Comparison of ENCODE assay signal across 14 cellular contexts in genomic region chr11:27116684-27117083, GRCh38.
DNase-seq lines count a peak whose midpoint lies in the region; TF ChIP-seq lines count a peak whose summit lies in the region.
"Had no signal": no experiment of that assay in that cellular context is flagged by ENCODE, and none has a peak within 500 bp of the region (broad histone marks: within the 10 kb centered on the region; RNA-seq: fewer than 3 reads in every experiment).

No MANE protein-coding gene starts in this region.

- H3K36me3 Mint-ChIP-seq in CD14-positive monocyte = no peaks in the 10 kb centered on the region

- H3K4me3 Mint-ChIP-seq in CD14-positive monocyte = no peak overlapping the region

- no peaks in the 10 kb centered on the region for H3K4me1 Mint-ChIP-seq in CD14-positive monocyte

- H3K9me3 Mint-ChIP-seq in CD14-positive monocyte = no peaks in the 10 kb centered on the region

- no peaks in the 10 kb centered on the region for H3K27me3 Mint-ChIP-seq in CD14-positive monocyte (ENCODE audit: low read depth in 3 of 3)

- no peak for TF ChIP-seq CTCF in CD14-positive monocyte (IDR thresholded peaks at IDR 0.05)

- intact Hi-C loops in CD14-positive monocyte (cut with micrococcal nuclease) = no loop called here

- H3K27ac Mint-ChIP-seq in CD14-positive monocyte = no peak overlapping the region

- DNase-seq in AG08395 (ENCODE audit: low spot score) (peak; percentile 40), H4 (ENCODE audit: low spot score) (peak; percentile 23), amniotic epithelial cell (ENCODE audit: low read depth) (peak; percentile 84), left kidney (ENCODE audit: low read depth, low spot score) (peak; percentile 61), T1000 (lab: John Stamatoyannopoulos, UW) (no peak), DMS53 treated with DMSO at 0.1 percent for 48 hours (lab: John Stamatoyannopoulos, UW; ENCODE audit: unreplicated experiment) (no peak), CD14-positive monocyte (ENCODE audit: low spot score) (no peak), NCI-H128 (lab: John Stamatoyannopoulos, UW; ENCODE audit: unreplicated experiment) (no peak)
- DNase-seq: activated gamma-delta T cell treated with Interleukin-2 at 50 U/mL for 16 hours; body of pancreas; effector CD8-positive, alpha-beta T cell; NCI-H1092 treated with DMSO at 0.1 percent for 48 hours; NCI-H226; PC-3 had no signal

Comparison
In these comparisons a context has a peak if more than half of its experiments do, and no peak if none do; other contexts are left out.
1. DNase-seq: peak in AG08395 (single experiment), H4 (single experiment), amniotic epithelial cell (single experiment) and left kidney (single experiment); none in T1000 (single experiment), DMS53 treated with DMSO at 0.1 percent for 48 hours (single experiment), CD14-positive monocyte (single experiment) and NCI-H128 (single experiment).